8 cellular contexts compared by ENCODE assay signal in the genomic region with DNA sequence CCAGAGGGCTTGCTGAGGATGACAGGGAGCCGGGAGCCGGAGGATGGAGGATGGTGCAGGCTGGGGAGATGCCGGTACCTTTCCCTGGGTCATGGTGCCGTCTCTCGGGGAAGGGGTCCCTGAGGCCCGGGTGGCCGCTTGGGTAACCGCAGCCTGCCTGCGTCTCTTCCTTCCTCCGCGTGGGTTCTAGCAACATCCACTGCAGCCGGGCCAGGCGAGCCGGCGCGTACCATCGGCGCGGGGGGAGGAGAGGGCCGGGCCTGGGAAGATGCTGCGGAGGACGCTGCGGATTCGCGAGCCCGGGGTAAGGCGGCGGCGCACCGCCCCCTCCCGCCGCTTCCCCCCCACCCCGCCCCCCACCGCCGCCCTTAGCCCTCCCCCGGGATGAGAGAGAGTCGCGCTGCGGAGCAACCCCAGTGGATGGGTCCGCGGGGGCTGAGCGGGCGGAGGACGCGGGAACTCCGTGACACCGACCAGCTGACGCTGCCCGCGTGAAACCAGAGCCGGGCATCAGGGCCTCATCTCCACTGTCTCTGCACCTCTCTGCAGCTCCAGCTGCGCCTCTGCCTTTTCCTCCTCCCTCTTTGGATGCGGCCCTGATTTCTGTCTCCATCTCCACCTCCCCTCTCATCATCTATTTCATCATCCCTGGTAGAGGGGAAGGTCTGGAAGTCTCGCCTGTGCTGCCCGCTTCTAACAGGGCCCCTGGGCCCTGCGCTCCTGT. TPM values are rescaled to one million over a fixed set of nuclear protein-coding genes. Genes with fewer than 3 reads are reported as not detected.
A peak's percentile ranks its signal among the peaks of the same experiment; 100 is the strongest.
DNase-seq lines count a peak whose midpoint lies in the region; ATAC-seq and TF ChIP-seq lines count a peak whose summit lies in the region.

Gene FAIM2, minus strand, starts transcription at position 201 of the 724 bp plus-strand sequence. Its CDS starts 108 bp downstream, at position 93.

- peaks cover 45% of the 10 kb centered on the region for H3K27me3 Mint-ChIP-seq in nephron (ENCODE audit: low read depth)

- no peak within 1 kb of the TSS for H3K27ac ChIP-seq in suprapubic skin

- TF ChIP-seq EP300 in suprapubic skin (IDR thresholded peaks at IDR 0.05), result no peak

- H3K4me3 ChIP-seq in suprapubic skin, result peak within 1 kb of the TSS; percentile 50

- H3K4me1 ChIP-seq in suprapubic skin, result peaks cover 11% of the 10 kb centered on the region

- H3K4me3 Mint-ChIP-seq in nephron, result peak within 1 kb of the TSS; percentile 79 to 86 (median 83)

- H3K36me3 Mint-ChIP-seq in nephron (ENCODE audit: low read depth), result no peaks in the 10 kb centered on the region

- no peaks in the 10 kb centered on the region for H3K9me3 ChIP-seq in suprapubic skin

- H3K9me3 Mint-ChIP-seq in nephron, result no peaks in the 10 kb centered on the region

- TF ChIP-seq CTCF in nephron (IDR thresholded peaks at IDR 0.05; ENCODE audit: unreplicated experiment in 3 of 3), result no peak
- TF ChIP-seq CTCF in suprapubic skin (IDR thresholded peaks at IDR 0.05), result no peak

- TF ChIP-seq POLR2A in suprapubic skin (IDR thresholded peaks at IDR 0.05), result no peak

- no peaks in the 10 kb centered on the region for H3K36me3 ChIP-seq in suprapubic skin

- whole genome bisulfite sequencing in suprapubic skin, result 11% methylated on average over 14 of the region's 56 CpGs

- H3K4me1 Mint-ChIP-seq in nephron, result peaks cover 24% of the 10 kb centered on the region

- ATAC-seq in esophagus mucosa (peak; percentile 19), HG02885 (IDR thresholded peaks at IDR 0.05; ENCODE audit: poor library complexity, unreplicated experiment) (no peak)

- peak; percentile 86 for DNase-seq in AG20443 (ENCODE audit: low spot score)
- peak; percentile 85 for DNase-seq in NCI-H146 (lab: John Stamatoyannopoulos, UW)
- DNase-seq in activated T-cell treated with anti-CD3 and anti-CD28 coated beads for 1 hour (ENCODE audit: low read depth), result peak; percentile 23
- no peak for DNase-seq in suprapubic skin (ENCODE audit: low spot score in 2 of 2)
- DNase-seq in AML-193 (lab: John Stamatoyannopoulos, UW), result no peak

- peak within 1 kb of the TSS; percentile 77 to 88 (median 78) for H3K27ac Mint-ChIP-seq in nephron

- peaks cover 18% of the 10 kb centered on the region for H3K27me3 ChIP-seq in suprapubic skin

RNA-seq across cellular contexts. Expression of gene FAIM2, which starts in this region (rescaled TPM):
- 0.04 TPM for total RNA-seq in esophagus mucosa
- total RNA-seq in suprapubic skin, result under 1 TPM in 3 of 4 donors, not detected in 1; 0.38 to 0.65 (median 0.56) TPM

Comparison
In these comparisons a context has a peak if more than half of its experiments do, and no peak if none do; other contexts are left out.
1. Peak in ATAC-seq in esophagus mucosa; RNA of the gene not detected or under 1 TPM.
2. DNase-seq: peak in AG20443 (single experiment), NCI-H146 (single experiment) and activated T-cell treated with anti-CD3 and anti-CD28 coated beads for 1 hour (single experiment); none in suprapubic skin (0 of 2) and AML-193 (0 of 2).